In genomic region chr3:136146981-136147729, GRCh38 we compare ENCODE assay signal across 1 cellular context.
TF ChIP-seq lines count a peak whose summit lies in the region.

No MANE protein-coding gene starts in this region.

TF ChIP-seq in SK-N-SH treated with all-trans-retinoic acid at 6 μM for 48 hours, 23 proteins besides CTCF, POLR2A, EP300 and RAD21 (continued from another document):
- no peak; the same call in 1 of the 2 replicates for TF ChIP-seq POU6F1 (CRISPR knock-in tag; IDR thresholded peaks at IDR 0.05; ENCODE audit: borderline replicate concordance, low read depth)
- peak; percentile 97 for TF ChIP-seq ISL1 (CRISPR knock-in tag; IDR thresholded peaks at IDR 0.05)
- no peak for TF ChIP-seq ZNF8 (CRISPR knock-in tag; IDR thresholded peaks at IDR 0.05)
- TF ChIP-seq OSR1 (CRISPR knock-in tag; IDR thresholded peaks at IDR 0.05): no peak
- TF ChIP-seq CSDC2 (CRISPR knock-in tag; IDR thresholded peaks at IDR 0.05): no peak
- TF ChIP-seq TCF4 (CRISPR knock-in tag; IDR thresholded peaks at IDR 0.05; ENCODE audit: borderline replicate concordance): 0 out of 2 replicates have a peak, but pooled peaks have one; percentile 44
- TF ChIP-seq RARB (CRISPR knock-in tag; IDR thresholded peaks at IDR 0.05): no peak
- TF ChIP-seq GLIS3 (CRISPR knock-in tag; IDR thresholded peaks at IDR 0.05): no peak
- TF ChIP-seq CREB5 (CRISPR knock-in tag; IDR thresholded peaks at IDR 0.05; ENCODE audit: low read depth): peak; percentile 40; the same call in 1 of the 2 replicates
- TF ChIP-seq ARNTL (CRISPR knock-in tag; IDR thresholded peaks at IDR 0.05; ENCODE audit: borderline replicate concordance, low read depth): no peak
